In genomic region chr19:4676955-4677731, GRCh38 we compare ENCODE assay signal across 9 cellular contexts. TPM values are rescaled to one million over a fixed set of nuclear protein-coding genes. Genes with fewer than 3 reads are reported as not detected.
A peak's percentile ranks its signal among the peaks of the same experiment; 100 is the strongest.
DNase-seq lines count a peak whose midpoint lies in the region; ATAC-seq, FAIRE-seq and TF ChIP-seq lines count a peak whose summit lies in the region.
"Had no signal": no experiment of that assay in that cellular context is flagged by ENCODE, and none has a peak within 500 bp of the region (broad histone marks: within the 10 kb centered on the region; RNA-seq: fewer than 3 reads in every experiment).

No MANE protein-coding gene starts in this region.

- H3K27me3 ChIP-seq in bronchial epithelial cell (ENCODE audit: control insufficient read depth, insufficient read depth, low read length) = no peaks in the 10 kb centered on the region
- H3K27me3 ChIP-seq in left lung = no peaks in the 10 kb centered on the region

- intact Hi-C loops in Right ventricle myocardium inferior (cut with DNase I) = no loop called here
- intact Hi-C loops in cardiac septum (cut with DNase I) = no loop called here
- intact Hi-C loops in left lung (cut with DNase I) = no loop called here

- ATAC-seq in Right ventricle myocardium inferior (peak; percentile 53), left lung (peak; percentile 61), HG03175 (IDR thresholded peaks at IDR 0.05; ENCODE audit: unreplicated experiment) (no peak)

- H3K4me3 ChIP-seq in bronchial epithelial cell (ENCODE audit: low read depth, low read length) = no peak overlapping the region
- H3K4me3 ChIP-seq in left lung = no peak overlapping the region

- peak overlapping the region in 1 of 2 donors; percentile 37 for H3K27ac ChIP-seq in left lung

- peak; percentile 49 for DNase-seq in Right ventricle myocardium inferior (ENCODE audit: missing footprints)
- DNase-seq in cardiac septum (ENCODE audit: low spot score) = no peak
- DNase-seq in NCI-H524 treated with DMSO at 0.1 percent for 48 hours (lab: John Stamatoyannopoulos, UW) = peak; percentile 69
- DNase-seq in bronchial epithelial cell (ENCODE audit: low read depth) = peak; percentile 30
- no peak for DNase-seq in left lung
- no peak for DNase-seq in NCI-H1417 (lab: John Stamatoyannopoulos, UW)
- no peak for DNase-seq in kidney glomerular epithelial cell (lab: John Stamatoyannopoulos, UW)
- DNase-seq: stimulated activated naive B cell treated with anti-CD40 and anti-IgM and Interleukin-4, amounts not matched to agents 10 μg/mL and 1 μg/mL and 100 μg/mL, for 72 hours had no signal

- H3K36me3 ChIP-seq in bronchial epithelial cell (ENCODE audit: control insufficient read depth, insufficient read depth, low read length) (peaks cover 17% of the 10 kb centered on the region), left lung (peaks cover 0 to 73% of the 10 kb centered on the region in 2 donors)

- no peak for FAIRE-seq in bronchial epithelial cell (lab: Jason Lieb, UNC)

- TF ChIP-seq CTCF in bronchial epithelial cell (IDR thresholded peaks at IDR 0.05; ENCODE audit: insufficient read depth, low read length, severe bottlenecking) = peak; percentile 74
- TF ChIP-seq CTCF in left lung (IDR thresholded peaks at IDR 0.05) = peak in 1 of 2 donors; percentile 33

- H3K4me1 ChIP-seq in left lung = no peaks in the 10 kb centered on the region

- no peaks in the 10 kb centered on the region for H3K9me3 ChIP-seq in left lung

RNA-seq across cellular contexts. Expression of gene MYDGF, which starts 7.0 kb away (rescaled TPM):
- total RNA-seq in Right ventricle myocardium inferior (29.8 TPM), cardiac septum (37.1 TPM), bronchial epithelial cell (314 and 353 TPM in 2 replicates), left lung (100 to 1,000 TPM in 1 of 2 donors, 10 to 100 TPM in 1; 98.2 to 156 TPM)

RNA-seq across cellular contexts. Expression of gene TNFAIP8L1, which starts 37.8 kb away (rescaled TPM):
- total RNA-seq in Right ventricle myocardium inferior (4.4 TPM), cardiac septum (3.6 TPM), bronchial epithelial cell (0.51 and 0.53 TPM in 2 replicates), left lung (1 to 10 TPM; 5.9 to 8.6 TPM)

RNA-seq across cellular contexts. Expression of gene DPP9, which starts 46.5 kb away (rescaled TPM):
- total RNA-seq in Right ventricle myocardium inferior (52.7 TPM), cardiac septum (39.0 TPM), bronchial epithelial cell (34.0 and 36.7 TPM in 2 replicates), left lung (10 to 100 TPM; 79.7 to 95.5 TPM)

Comparison
In these comparisons a context has a peak if more than half of its experiments do, and no peak if none do; other contexts are left out.
1. DNase-seq: peak in Right ventricle myocardium inferior (single experiment), NCI-H524 treated with DMSO at 0.1 percent for 48 hours (single experiment) and bronchial epithelial cell (single experiment); none in cardiac septum (single experiment), left lung (0 of 2), NCI-H1417 (0 of 3) and kidney glomerular epithelial cell (single experiment).